ENCODE assay signal across 1 cellular context in the genomic region with DNA sequence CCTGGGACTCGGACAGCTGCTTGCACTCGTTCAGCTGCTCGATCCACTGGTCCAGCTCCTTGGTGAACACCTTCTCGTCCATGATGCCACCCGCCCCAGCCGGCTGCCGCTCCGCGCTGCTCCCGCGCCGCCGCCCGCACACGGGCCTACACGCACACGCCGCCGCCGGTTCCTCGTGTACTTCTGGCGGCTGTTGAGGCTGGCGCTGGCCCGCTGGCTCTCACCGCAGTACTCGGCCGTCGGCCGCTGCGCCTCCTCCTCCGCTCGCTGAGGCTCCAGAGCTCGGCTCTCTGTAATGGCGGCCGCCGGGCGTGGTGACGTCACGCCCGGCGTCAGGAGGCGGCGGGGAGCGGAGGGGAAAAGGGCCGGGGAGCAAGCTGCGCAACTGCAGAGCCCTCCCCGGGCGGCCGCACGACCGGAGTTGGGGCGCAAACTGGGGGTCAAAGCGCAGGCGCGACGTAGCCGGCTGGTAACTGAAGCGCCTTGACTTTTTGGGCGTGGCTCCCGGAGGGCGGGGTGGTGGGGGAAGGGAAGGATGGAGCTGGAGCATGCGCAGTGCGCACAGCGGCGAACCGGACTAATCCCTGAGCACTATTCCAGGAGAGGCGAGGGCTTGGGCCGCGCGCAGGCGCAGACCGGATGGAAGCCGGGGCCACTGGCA.
TF ChIP-seq lines count a peak whose summit lies in the region.

Gene PPP2CA, minus strand, starts transcription at position 294 of the 661 bp plus-strand sequence. Its CDS starts 212 bp downstream, at position 82.

TF ChIP-seq in HepG2, 621 proteins besides CTCF, POLR2A, EP300 and RAD21 (continued from another document and continues in another):
- TF ChIP-seq RORA (CRISPR knock-in tag; IDR thresholded peaks at IDR 0.05) (no peak), KLF15 (CRISPR knock-in tag; IDR thresholded peaks at IDR 0.05; ENCODE audit: borderline replicate concordance) (no peak), ZNF280B (CRISPR knock-in tag; IDR thresholded peaks at IDR 0.05; ENCODE audit: borderline replicate concordance) (peak; percentile 37; the same call in 1 of the 2 replicates), BCL6 (CRISPR knock-in tag; IDR thresholded peaks at IDR 0.05) (no peak; the same call in 1 of the 2 replicates), ZBTB25 (CRISPR knock-in tag; IDR thresholded peaks at IDR 0.05) (no peak; the same call in 1 of the 2 replicates), AHDC1 (CRISPR knock-in tag; IDR thresholded peaks at IDR 0.05; ENCODE audit: borderline replicate concordance) (no peak; the same call in 1 of the 2 replicates), SRY (CRISPR knock-in tag; IDR thresholded peaks at IDR 0.05) (peak; percentile 80; the same call in 1 of the 2 replicates), MBNL3 (CRISPR knock-in tag; conservative IDR thresholded peaks at IDR 0.05) (no peak), NCOA2 (CRISPR knock-in tag; IDR thresholded peaks at IDR 0.05) (no peak), ZBTB8A (CRISPR knock-in tag; IDR thresholded peaks at IDR 0.05; ENCODE audit: borderline replicate concordance, low read depth) (no peak), SNRNP70 (IDR thresholded peaks at IDR 0.05; ENCODE audit: low read depth, low read length) (no peak), ZFP1 (CRISPR knock-in tag; IDR thresholded peaks at IDR 0.05) (no peak), CHD4 (IDR thresholded peaks at IDR 0.05; ENCODE audit: borderline replicate concordance, low read length) (no peak), JDP2 (CRISPR knock-in tag; IDR thresholded peaks at IDR 0.05; ENCODE audit: borderline replicate concordance) (no peak), TEAD2 (CRISPR knock-in tag; IDR thresholded peaks at IDR 0.05) (no peak), ZNF512 (CRISPR knock-in tag; IDR thresholded peaks at IDR 0.05) (no peak), AFF4 (CRISPR knock-in tag; IDR thresholded peaks at IDR 0.05) (no peak), ZNF724P (CRISPR knock-in tag; IDR thresholded peaks at IDR 0.05; ENCODE audit: borderline replicate concordance) (no peak; the same call in 1 of the 2 replicates), PCBP2 (optimal IDR thresholded peaks at IDR 0.05; ENCODE audit: low read depth, low read length, poor library complexity, severe bottlenecking) (no peak), ZNF414 (CRISPR knock-in tag; IDR thresholded peaks at IDR 0.05) (0 out of 2 replicates have a peak, but pooled peaks have one; percentile 35), ZNF547 (CRISPR knock-in tag; IDR thresholded peaks at IDR 0.05) (no peak), RNF219 (CRISPR knock-in tag; IDR thresholded peaks at IDR 0.05) (no peak), RXRB (CRISPR knock-in tag; IDR thresholded peaks at IDR 0.05; ENCODE audit: borderline replicate concordance) (no peak)
- TF ChIP-seq, protein P1, sequence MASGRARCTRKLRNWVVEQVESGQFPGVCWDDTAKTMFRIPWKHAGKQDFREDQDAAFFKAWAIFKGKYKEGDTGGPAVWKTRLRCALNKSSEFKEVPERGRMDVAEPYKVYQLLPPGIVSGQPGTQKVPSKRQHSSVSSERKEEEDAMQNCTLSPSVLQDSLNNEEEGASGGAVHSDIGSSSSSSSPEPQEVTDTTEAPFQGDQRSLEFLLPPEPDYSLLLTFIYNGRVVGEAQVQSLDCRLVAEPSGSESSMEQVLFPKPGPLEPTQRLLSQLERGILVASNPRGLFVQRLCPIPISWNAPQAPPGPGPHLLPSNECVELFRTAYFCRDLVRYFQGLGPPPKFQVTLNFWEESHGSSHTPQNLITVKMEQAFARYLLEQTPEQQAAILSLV (CRISPR knock-in tag; IDR thresholded peaks at IDR 0.05; ENCODE audit: borderline replicate concordance): peak; percentile 80; the same call in 1 of the 2 replicates
- TF ChIP-seq, protein P2, sequence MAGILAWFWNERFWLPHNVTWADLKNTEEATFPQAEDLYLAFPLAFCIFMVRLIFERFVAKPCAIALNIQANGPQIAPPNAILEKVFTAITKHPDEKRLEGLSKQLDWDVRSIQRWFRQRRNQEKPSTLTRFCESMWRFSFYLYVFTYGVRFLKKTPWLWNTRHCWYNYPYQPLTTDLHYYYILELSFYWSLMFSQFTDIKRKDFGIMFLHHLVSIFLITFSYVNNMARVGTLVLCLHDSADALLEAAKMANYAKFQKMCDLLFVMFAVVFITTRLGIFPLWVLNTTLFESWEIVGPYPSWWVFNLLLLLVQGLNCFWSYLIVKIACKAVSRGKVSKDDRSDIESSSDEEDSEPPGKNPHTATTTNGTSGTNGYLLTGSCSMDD (CRISPR knock-in tag; IDR thresholded peaks at IDR 0.05): no peak; the same call in 1 of the 2 replicates
